In the genomic region with DNA sequence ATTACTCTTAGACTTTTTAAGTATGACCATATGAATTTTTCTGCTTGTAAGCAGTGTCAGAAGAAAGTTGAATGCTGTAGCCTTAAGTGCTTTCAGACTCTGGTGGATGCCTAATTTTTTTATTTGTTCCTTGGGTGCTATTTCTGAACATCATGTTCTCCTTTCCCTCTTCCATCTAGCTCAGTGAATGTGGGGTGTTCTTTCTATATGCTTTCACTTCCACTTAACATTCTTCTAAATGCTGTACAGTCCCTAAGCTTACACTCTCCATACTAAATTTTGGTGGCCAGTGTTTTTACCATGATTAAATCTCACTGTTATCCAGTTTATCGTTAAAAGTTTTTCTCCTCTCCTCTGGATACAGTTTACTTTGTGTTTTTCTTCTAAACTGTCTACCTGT, we compare ENCODE assay signal across 1 cellular context.
TF ChIP-seq lines count a peak whose summit lies in the region.

No MANE protein-coding gene starts in this region.

TF ChIP-seq in K562, 482 proteins besides CTCF, POLR2A, EP300 and RAD21 (continued from another document):
- TF ChIP-seq, protein P1, sequence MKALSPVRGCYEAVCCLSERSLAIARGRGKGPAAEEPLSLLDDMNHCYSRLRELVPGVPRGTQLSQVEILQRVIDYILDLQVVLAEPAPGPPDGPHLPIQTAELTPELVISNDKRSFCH (CRISPR knock-in tag; IDR thresholded peaks at IDR 0.05): no peak
- TF ChIP-seq, protein P1 (tag; IDR thresholded peaks at IDR 0.05): no peak
- TF ChIP-seq SIN3A (IDR thresholded peaks at IDR 0.05; ENCODE audit: borderline replicate concordance in 2 of 2, control insufficient read depth in 1 of 2, low read depth in 2 of 2, low read length in 2 of 2): no peak
